Comparison of ENCODE assay signal across 14 cellular contexts in genomic region chr20:63457737-63458136, GRCh38. TPM values are rescaled to one million over a fixed set of nuclear protein-coding genes. Genes with fewer than 3 reads are reported as not detected.
DNase-seq lines count a peak whose midpoint lies in the region; ATAC-seq and TF ChIP-seq lines count a peak whose summit lies in the region.
"Had no signal": no experiment of that assay in that cellular context is flagged by ENCODE, and none has a peak within 500 bp of the region (broad histone marks: within the 10 kb centered on the region; RNA-seq: fewer than 3 reads in every experiment).

No MANE protein-coding gene starts in this region.

- peaks cover 21% of the 10 kb centered on the region for H3K4me1 Mint-ChIP-seq in glutamatergic neuron (ENCODE audit: low read depth, unreplicated experiment)

- intact Hi-C loops in upper lobe of right lung (cut with DNase I), result no loop called here

- TF ChIP-seq CTCF in kidney epithelial cell (IDR thresholded peaks at IDR 0.05; ENCODE audit: insufficient read depth, low read length, poor library complexity, severe bottlenecking), result no peak
- TF ChIP-seq CTCF in upper lobe of right lung (IDR thresholded peaks at IDR 0.05), result no peak
- TF ChIP-seq CTCF in glutamatergic neuron (IDR thresholded peaks at IDR 0.05; ENCODE audit: partially characterized antibody, unreplicated experiment), result no peak

- in situ Hi-C loops in Caki2 (cut with HindIII; ENCODE audit: low pct_unique_long_range_greater_than_20kb, low sequenced_read_pairs), result no loop called here

- H3K36me3 ChIP-seq in kidney epithelial cell (ENCODE audit: control insufficient read depth, insufficient read depth, low read length) (no peaks in the 10 kb centered on the region), upper lobe of right lung (no peaks in the 10 kb centered on the region)
- H3K36me3 ChIP-seq: gastrocnemius medialis had no signal

- H3K9me3 ChIP-seq in upper lobe of right lung, result no peaks in the 10 kb centered on the region
- H3K9me3 ChIP-seq: gastrocnemius medialis had no signal

- H3K4me3 ChIP-seq in kidney epithelial cell (ENCODE audit: low read depth, low read length) (no peak overlapping the region), upper lobe of right lung (no peak overlapping the region)
- H3K4me3 ChIP-seq: gastrocnemius medialis had no signal

- peaks cover 12% of the 10 kb centered on the region for H3K27me3 Mint-ChIP-seq in glutamatergic neuron (ENCODE audit: unreplicated experiment)

- ATAC-seq in upper lobe of right lung (no peak), GM21423 (IDR thresholded peaks at IDR 0.05; ENCODE audit: unreplicated experiment) (no peak)

- H3K36me3 Mint-ChIP-seq in glutamatergic neuron (ENCODE audit: unreplicated experiment), result no peaks in the 10 kb centered on the region
- H3K36me3 Mint-ChIP-seq: activated naive CD4-positive, alpha-beta T cell treated with anti-CD3 and anti-CD28 coated beads, Interleukin-2, amount 50 U/mL, for 24 hours had no signal

- H3K4me3 Mint-ChIP-seq in glutamatergic neuron (ENCODE audit: unreplicated experiment), result no peak overlapping the region
- H3K4me3 Mint-ChIP-seq: activated naive CD4-positive, alpha-beta T cell treated with anti-CD3 and anti-CD28 coated beads, Interleukin-2, amount 50 U/mL, for 24 hours; H9; stimulated activated naive CD8-positive, alpha-beta T cell treated with anti-CD3 and anti-CD28 coated beads, Interleukin-15, Interleukin-2, amounts not matched to agents 100 ng/mL and 50 ng/mL, for 24 hours had no signal

- no peak overlapping the region for H3K27ac ChIP-seq in upper lobe of right lung
- H3K27ac ChIP-seq: gastrocnemius medialis, parathyroid adenoma had no signal

- DNase-seq in Caki2 (ENCODE audit: low read depth) (peak; percentile 64), LoVo (ENCODE audit: low spot score) (peak; percentile 49), UCSD-AML1 (lab: John Stamatoyannopoulos, UW; ENCODE audit: unreplicated experiment) (peak; percentile 57), kidney epithelial cell (ENCODE audit: low read depth) (peak; percentile 29), upper lobe of right lung (no peak), epidermal melanocyte (ENCODE audit: insufficient read length, low spot score) (no peak), glutamatergic neuron (no peak)
- DNase-seq: gastrocnemius medialis, H9 had no signal

- H3K27me3 ChIP-seq in kidney epithelial cell (ENCODE audit: control insufficient read depth, insufficient read depth, low read length) (peaks cover 68% of the 10 kb centered on the region), upper lobe of right lung (peaks cover 66% of the 10 kb centered on the region)

- peaks cover 5% of the 10 kb centered on the region for H3K4me1 ChIP-seq in upper lobe of right lung
- H3K4me1 ChIP-seq: gastrocnemius medialis had no signal

- no peak overlapping the region for H3K27ac Mint-ChIP-seq in glutamatergic neuron (ENCODE audit: unreplicated experiment)
- H3K27ac Mint-ChIP-seq: activated naive CD4-positive, alpha-beta T cell treated with anti-CD3 and anti-CD28 coated beads, Interleukin-2, amount 50 U/mL, for 24 hours; H9; stimulated activated naive CD8-positive, alpha-beta T cell treated with anti-CD3 and anti-CD28 coated beads, Interleukin-15, Interleukin-2, amounts not matched to agents 100 ng/mL and 50 ng/mL, for 24 hours had no signal

- peaks cover 8% of the 10 kb centered on the region for H3K9me3 Mint-ChIP-seq in glutamatergic neuron (ENCODE audit: unreplicated experiment)
- H3K9me3 Mint-ChIP-seq: activated naive CD4-positive, alpha-beta T cell treated with anti-CD3 and anti-CD28 coated beads, Interleukin-2, amount 50 U/mL, for 24 hours; H9; IgD-negative memory B cell; stimulated activated naive CD8-positive, alpha-beta T cell treated with anti-CD3 and anti-CD28 coated beads, Interleukin-15, Interleukin-2, amounts not matched to agents 100 ng/mL and 50 ng/mL, for 24 hours had no signal

RNA-seq across cellular contexts. Expression of gene KCNQ2, which starts 14.7 kb away (rescaled TPM):
- total RNA-seq in Caki2 (2014; rRNA removed; shearing (Covaris generic); ENCODE audit: low replicate concordance), result 10.0 TPM in 1 of 2 replicates, not detected in the other
- total RNA-seq in kidney epithelial cell (0.04 and 0.21 TPM in 2 replicates), upper lobe of right lung (not detected), glutamatergic neuron (ENCODE audit: unreplicated experiment) (354 TPM)
- total RNA-seq: gastrocnemius medialis had no signal

RNA-seq across cellular contexts. Expression of gene EEF1A2, which starts 41.1 kb away (rescaled TPM):
- total RNA-seq in Caki2 (2014; rRNA removed; shearing (Covaris generic); ENCODE audit: low replicate concordance), result 249 and 281 TPM in 2 replicates
- total RNA-seq in kidney epithelial cell, result 14.9 and 18.0 TPM in 2 replicates
- 0.67 TPM for total RNA-seq in upper lobe of right lung
- total RNA-seq in glutamatergic neuron (ENCODE audit: unreplicated experiment), result 55.3 TPM

Comparison
In these comparisons a context has a peak if more than half of its experiments do, and no peak if none do; other contexts are left out.
1. DNase-seq: peak in Caki2 (single experiment), LoVo (single experiment), UCSD-AML1 (single experiment) and kidney epithelial cell (single experiment); none in upper lobe of right lung (single experiment), epidermal melanocyte (single experiment) and glutamatergic neuron (single experiment).
2. RNA of gene KCNQ2, which starts 14.7 kb away (total RNA-seq): 354 TPM in glutamatergic neuron (single experiment); 10.0 TPM in Caki2, 0.04 to 0.21 TPM in kidney epithelial cell and not detected in upper lobe of right lung (single experiment); every median in the first group is over 10 times any median in the second.